ENCODE assay signal across 9 cellular contexts in the genomic region with DNA sequence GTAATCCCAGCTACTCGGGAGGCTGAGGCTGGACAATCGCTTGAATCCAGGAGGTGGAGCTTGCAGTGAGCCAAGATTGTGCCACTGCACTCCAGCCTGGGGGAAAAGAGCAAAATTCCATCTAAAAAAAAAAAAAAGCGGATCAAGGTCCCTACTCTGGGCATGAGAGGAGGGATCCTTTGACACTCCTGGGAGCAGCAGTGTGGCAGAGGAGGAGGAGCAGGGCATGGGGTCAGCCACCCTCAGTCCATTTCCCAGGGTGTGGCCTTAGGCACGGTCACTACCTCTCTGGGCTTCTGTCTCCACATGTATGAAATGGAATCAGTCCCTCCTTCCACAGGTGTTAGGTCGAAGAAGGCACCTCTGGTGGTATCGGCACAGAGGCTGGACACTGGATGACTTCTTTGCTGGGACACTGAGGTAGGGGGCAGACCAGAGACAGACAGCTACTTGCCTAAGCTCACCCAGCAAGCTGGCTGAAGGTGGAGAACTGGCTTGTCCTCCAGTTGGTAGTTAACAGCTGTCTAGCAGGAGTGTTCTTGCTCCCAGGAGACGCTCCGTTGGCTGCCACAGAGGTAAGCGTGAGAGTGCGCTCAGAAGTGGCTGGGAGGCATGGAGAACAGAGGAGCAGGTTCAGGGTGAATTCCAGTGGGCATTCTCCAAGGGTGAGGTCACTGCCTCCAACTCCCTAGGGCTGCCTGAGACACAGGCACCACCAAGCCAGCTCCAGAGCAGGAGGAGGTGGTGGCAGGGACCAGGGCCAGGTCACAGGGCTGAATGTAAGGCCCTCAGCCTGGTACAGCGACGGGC. TPM values are rescaled to one million over a fixed set of nuclear protein-coding genes. Genes with fewer than 3 reads are reported as not detected.
A peak's percentile ranks its signal among the peaks of the same experiment; 100 is the strongest.
DNase-seq lines count a peak whose midpoint lies in the region; ATAC-seq and TF ChIP-seq lines count a peak whose summit lies in the region.
"Had no signal": no experiment of that assay in that cellular context is flagged by ENCODE, and none has a peak within 500 bp of the region (broad histone marks: within the 10 kb centered on the region; RNA-seq: fewer than 3 reads in every experiment).

No MANE protein-coding gene starts in this region.

- H3K36me3 ChIP-seq in osteoblast (ENCODE audit: insufficient read depth, low read length) = no peaks in the 10 kb centered on the region

- H3K27me3 ChIP-seq in osteoblast (ENCODE audit: insufficient read depth, low read length) = no peaks in the 10 kb centered on the region

- no peaks in the 10 kb centered on the region for H3K9me3 Mint-ChIP-seq in activated CD4-positive, alpha-beta T cell treated with anti-CD3 and anti-CD28 coated beads, Interleukin-2, amount 10 ng/mL, durations not matched to agents 7 days and 5 days
- no peaks in the 10 kb centered on the region for H3K9me3 Mint-ChIP-seq in natural killer cell treated with Interleukin-12 subunit alpha and Interleukin-12 subunit beta and Interleukin-15 and Interleukin-18, amount 100 ng/mL, for 72 hours

- H3K27ac Mint-ChIP-seq in activated CD4-positive, alpha-beta T cell treated with anti-CD3 and anti-CD28 coated beads, Interleukin-2, amount 10 ng/mL, durations not matched to agents 7 days and 5 days = no peak overlapping the region
- H3K27ac Mint-ChIP-seq in natural killer cell treated with Interleukin-12 subunit alpha and Interleukin-12 subunit beta and Interleukin-15 and Interleukin-18, amount 100 ng/mL, for 72 hours = peak overlapping the region in 1 of 2 donors; percentile 74

- H3K4me1 Mint-ChIP-seq in activated CD4-positive, alpha-beta T cell treated with anti-CD3 and anti-CD28 coated beads, Interleukin-2, amount 10 ng/mL, durations not matched to agents 7 days and 5 days = peaks cover 23% of the 10 kb centered on the region
- H3K4me1 Mint-ChIP-seq in natural killer cell treated with Interleukin-12 subunit alpha and Interleukin-12 subunit beta and Interleukin-15 and Interleukin-18, amount 100 ng/mL, for 72 hours (ENCODE audit: low read depth in 2 of 2) = peaks cover 0 to 3% of the 10 kb centered on the region in 2 donors

- no peaks in the 10 kb centered on the region for H4K20me1 ChIP-seq in osteoblast (ENCODE audit: insufficient read depth, low read length)

- POLR2A ChIA-PET in activated CD4-positive, alpha-beta T cell treated with anti-CD3 and anti-CD28 coated beads, Interleukin-2, amount 10 ng/mL, durations not matched to agents 7 days and 5 days (lab: Charles Lee) = no interaction called here

- no peaks in the 10 kb centered on the region for H3K9me3 ChIP-seq in osteoblast (ENCODE audit: low read depth, low read length)

- peak overlapping the region; percentile 22 for H3K4me2 ChIP-seq in osteoblast (ENCODE audit: insufficient read depth, low read length)

- peak overlapping the region; percentile 1 for H3K4me3 ChIP-seq in osteoblast (ENCODE audit: insufficient read depth, low read length)
- H3K4me3 ChIP-seq: GM12878 had no signal

- peak overlapping the region; percentile 44 for H3K27ac ChIP-seq in osteoblast (ENCODE audit: low read depth, low read length)

- no peak overlapping the region for H3K4me3 Mint-ChIP-seq in activated CD4-positive, alpha-beta T cell treated with anti-CD3 and anti-CD28 coated beads, Interleukin-2, amount 10 ng/mL, durations not matched to agents 7 days and 5 days
- no peak overlapping the region for H3K4me3 Mint-ChIP-seq in natural killer cell treated with Interleukin-12 subunit alpha and Interleukin-12 subunit beta and Interleukin-15 and Interleukin-18, amount 100 ng/mL, for 72 hours

- H3K4me1 ChIP-seq in osteoblast (ENCODE audit: insufficient read depth, low read length) = peaks cover 43% of the 10 kb centered on the region

- peak; percentile 44 for ATAC-seq in esophagus mucosa
- ATAC-seq in natural killer cell treated with Interleukin-12 subunit alpha and Interleukin-12 subunit beta and Interleukin-15 and Interleukin-18, amount 100 ng/mL, for 72 hours = no peak
- ATAC-seq: GM12878 had no signal

- H2AFZ ChIP-seq in osteoblast (ENCODE audit: low read length) = no peak overlapping the region

- peaks cover 7% of the 10 kb centered on the region for H3K36me3 Mint-ChIP-seq in activated CD4-positive, alpha-beta T cell treated with anti-CD3 and anti-CD28 coated beads, Interleukin-2, amount 10 ng/mL, durations not matched to agents 7 days and 5 days (ENCODE audit: low read depth)
- no peaks in the 10 kb centered on the region for H3K36me3 Mint-ChIP-seq in natural killer cell treated with Interleukin-12 subunit alpha and Interleukin-12 subunit beta and Interleukin-15 and Interleukin-18, amount 100 ng/mL, for 72 hours

- no peaks in the 10 kb centered on the region for H3K79me2 ChIP-seq in osteoblast (ENCODE audit: insufficient read depth, low read length)

- H3K27me3 Mint-ChIP-seq in activated CD4-positive, alpha-beta T cell treated with anti-CD3 and anti-CD28 coated beads, Interleukin-2, amount 10 ng/mL, durations not matched to agents 7 days and 5 days = no peaks in the 10 kb centered on the region
- no peaks in the 10 kb centered on the region for H3K27me3 Mint-ChIP-seq in natural killer cell treated with Interleukin-12 subunit alpha and Interleukin-12 subunit beta and Interleukin-15 and Interleukin-18, amount 100 ng/mL, for 72 hours

- no peak for TF ChIP-seq CTCF in osteoblast (IDR thresholded peaks at IDR 0.05; ENCODE audit: extremely low read depth, low read depth, low read length)

- DNase-seq in DMS 273 (lab: John Stamatoyannopoulos, UW; ENCODE audit: unreplicated experiment) (peak; percentile 79), NCI-H2171 (lab: John Stamatoyannopoulos, UW) (peak; percentile 96), osteoblast (ENCODE audit: insufficient read length, low spot score, missing footprints) (peak; percentile 88), NOMO-1 (lab: John Stamatoyannopoulos, UW; ENCODE audit: unreplicated experiment in 2 of 2) (no peak)
- no peak for DNase-seq in stimulated activated CD4-positive, alpha-beta T cell treated with anti-CD3 and anti-CD28 coated beads, Interleukin-4, amount 100 ng/mL, for 1 hour
- DNase-seq in activated CD4-positive, alpha-beta T cell treated with anti-CD3 and anti-CD28 coated beads, Interleukin-2, amount 10 ng/mL, durations not matched to agents 7 days and 5 days = no peak
- no peak for DNase-seq in natural killer cell treated with Interleukin-12 subunit alpha and Interleukin-12 subunit beta and Interleukin-15 and Interleukin-18, amount 100 ng/mL, for 72 hours (ENCODE audit: low spot score)

- CTCF ChIA-PET in activated CD4-positive, alpha-beta T cell treated with anti-CD3 and anti-CD28 coated beads, Interleukin-2, amount 10 ng/mL, durations not matched to agents 7 days and 5 days (lab: Charles Lee) = no interaction called here

RNA-seq across cellular contexts. Expression of a gene that starts 19.6 kb away (rescaled TPM):
- total RNA-seq in esophagus mucosa = 103 TPM
- total RNA-seq in osteoblast = 17.4 and 18.6 TPM in 2 replicates
- total RNA-seq in activated CD4-positive, alpha-beta T cell treated with anti-CD3 and anti-CD28 coated beads, Interleukin-2, amount 10 ng/mL, durations not matched to agents 7 days and 5 days = 10 to 100 TPM; 74.3 to 75.5 TPM
- total RNA-seq in natural killer cell treated with Interleukin-12 subunit alpha and Interleukin-12 subunit beta and Interleukin-15 and Interleukin-18, amount 100 ng/mL, for 72 hours = 10 to 100 TPM; 67.5 to 96.7 TPM

RNA-seq across cellular contexts. Expression of a gene that starts 45.0 kb away (rescaled TPM):
- 8.7 TPM for total RNA-seq in esophagus mucosa
- 15.9 and 16.3 TPM in 2 replicates for total RNA-seq in osteoblast
- total RNA-seq in activated CD4-positive, alpha-beta T cell treated with anti-CD3 and anti-CD28 coated beads, Interleukin-2, amount 10 ng/mL, durations not matched to agents 7 days and 5 days = 10 to 100 TPM; 14.3 to 17.1 TPM
- total RNA-seq in natural killer cell treated with Interleukin-12 subunit alpha and Interleukin-12 subunit beta and Interleukin-15 and Interleukin-18, amount 100 ng/mL, for 72 hours = 10 to 100 TPM in 1 of 2 donors, 1 to 10 TPM in 1; 6.5 to 25.5 TPM

Comparison
In these comparisons a context has a peak if more than half of its experiments do, and no peak if none do; other contexts are left out.
1. DNase-seq: peak in DMS 273 (single experiment), NCI-H2171 (single experiment) and osteoblast (single experiment); none in stimulated activated CD4-positive, alpha-beta T cell treated with anti-CD3 and anti-CD28 coated beads, Interleukin-4, amount 100 ng/mL, for 1 hour (single experiment), activated CD4-positive, alpha-beta T cell treated with anti-CD3 and anti-CD28 coated beads, Interleukin-2, amount 10 ng/mL, durations not matched to agents 7 days and 5 days (single experiment), natural killer cell treated with Interleukin-12 subunit alpha and Interleukin-12 subunit beta and Interleukin-15 and Interleukin-18, amount 100 ng/mL, for 72 hours (single experiment) and NOMO-1 (0 of 2).